8 cellular contexts compared by ENCODE assay signal in genomic region chr5:112848116-112848811, GRCh38. TPM values are rescaled to one million over a fixed set of nuclear protein-coding genes. Genes with fewer than 3 reads are reported as not detected.
DNase-seq lines count a peak whose midpoint lies in the region; ATAC-seq and TF ChIP-seq lines count a peak whose summit lies in the region.

No MANE protein-coding gene starts in this region.

- ATAC-seq in GM21360 (IDR thresholded peaks at IDR 0.05; ENCODE audit: unreplicated experiment) (peak; percentile 99), HG03469 (IDR thresholded peaks at IDR 0.05; ENCODE audit: unreplicated experiment) (peak; percentile 98)

- H3K4me1 ChIP-seq in ES-I3 (ENCODE audit: insufficient read depth, low read length) (0 out of 2 replicates have a peak, but pooled peaks cover 2% of the 10 kb centered on the region), hepatocyte (ENCODE audit: insufficient read depth) (no peaks in the 10 kb centered on the region), skeletal muscle satellite cell (ENCODE audit: control insufficient read depth, insufficient read depth, low read length) (no peaks in the 10 kb centered on the region)

- DNase-seq in NCI-H460 (ENCODE audit: extremely low read depth, low read depth) (peak; percentile 74), amniotic epithelial cell (ENCODE audit: low read depth) (peak; percentile 68), hepatocyte (ENCODE audit: low spot score) (peak; percentile 67), lower leg skin (ENCODE audit: low spot score in 2 of 2) (no peak)

- H4K20me1 ChIP-seq in hepatocyte (ENCODE audit: insufficient read depth, poor library complexity, severe bottlenecking): no peaks in the 10 kb centered on the region

- no peaks in the 10 kb centered on the region for H3K9me2 ChIP-seq in hepatocyte (replicated peaks; ENCODE audit: insufficient read depth)

- 57% methylated on average over 8 of the region's 8 CpGs for WGBS in hepatocyte (ENCODE audit: low lambda C conversion rate, missing lambda C conversion rate)
- 44 to 50% methylated on average over 8 of the region's 8 CpGs for WGBS in lower leg skin, 2 donors

- H3K4me2 ChIP-seq in hepatocyte (peak overlapping the region; percentile 23), skeletal muscle satellite cell (ENCODE audit: low read length) (peak overlapping the region; percentile 66)

- no peak overlapping the region for H2AFZ ChIP-seq in hepatocyte

- no peaks in the 10 kb centered on the region for H3K79me2 ChIP-seq in hepatocyte

- H3K9me3 ChIP-seq in ES-I3 (ENCODE audit: control insufficient read depth, insufficient read depth, low read length) (no peaks in the 10 kb centered on the region), hepatocyte (ENCODE audit: low read depth) (no peaks in the 10 kb centered on the region), skeletal muscle satellite cell (replicated peaks; ENCODE audit: low read length) (no peaks in the 10 kb centered on the region)

- TF ChIP-seq CTCF in hepatocyte (IDR thresholded peaks at IDR 0.05; ENCODE audit: poor library complexity) (peak; percentile 59), lower leg skin (IDR thresholded peaks at IDR 0.05) (no peak)

- H3K9ac ChIP-seq in ES-I3 (ENCODE audit: low read depth, low read length) (peak overlapping the region; percentile 34; the same call in 1 of the 2 replicates), skeletal muscle satellite cell (ENCODE audit: low read depth, low read length) (peak overlapping the region; percentile 8)

- intact Hi-C loops in lower leg skin (cut with DNase I; ENCODE audit: low total_unique reads): no loop called here

- no peak overlapping the region for H3K4me3 ChIP-seq in hepatocyte
- peak overlapping the region; percentile 18 for H3K4me3 ChIP-seq in skeletal muscle satellite cell (ENCODE audit: low read length)
- H3K4me3 ChIP-seq in lower leg skin (ENCODE audit: low read depth, poor library complexity, severe bottlenecking): no peak overlapping the region

- TF ChIP-seq POLR2A in lower leg skin (IDR thresholded peaks at IDR 0.05): no peak

- H3K27me3 ChIP-seq in hepatocyte: no peaks in the 10 kb centered on the region
- no peaks in the 10 kb centered on the region for H3K27me3 ChIP-seq in skeletal muscle satellite cell (ENCODE audit: control insufficient read depth, insufficient read depth, low read length)

- H3K36me3 ChIP-seq in ES-I3 (ENCODE audit: insufficient read depth, low read length): no peaks in the 10 kb centered on the region
- H3K36me3 ChIP-seq in hepatocyte (replicated peaks; ENCODE audit: insufficient read depth, low read depth): no peaks in the 10 kb centered on the region
- no peaks in the 10 kb centered on the region for H3K36me3 ChIP-seq in skeletal muscle satellite cell (ENCODE audit: insufficient read depth, low read length)

- no peak overlapping the region for H3K27ac ChIP-seq in hepatocyte

RNA-seq across cellular contexts. Expression of gene SRP19, which starts 12.8 kb away (rescaled TPM):
- 114 and 129 TPM in 2 replicates for total RNA-seq in NCI-H460 (2014; rRNA removed; shearing (Covaris generic))
- polyA plus RNA-seq in NCI-H460 (2014; cell fraction: nucleus; rRNA removed): 65.7 and 111 TPM in 2 replicates
- 123 and 152 TPM in 2 replicates for total RNA-seq in hepatocyte
- polyA plus RNA-seq in hepatocyte: 131 and 151 TPM in 2 replicates
- total RNA-seq in skeletal muscle satellite cell (2012; rRNA removed): 57.4 and 78.3 TPM in 2 replicates
- 10 to 100 TPM; 31.1 to 63.7 (median 43.9) TPM for total RNA-seq in lower leg skin

Comparison
In these comparisons a context has a peak if more than half of its experiments do, and no peak if none do; other contexts are left out.
1. DNase-seq: peak in NCI-H460 (single experiment), amniotic epithelial cell (single experiment) and hepatocyte (single experiment); none in lower leg skin (0 of 2).